Comparison of ENCODE assay signal across 1 cellular context in genomic region chrX:115957862-115958490, GRCh38.
TF ChIP-seq lines count a peak whose summit lies in the region.

No MANE protein-coding gene starts in this region.

TF ChIP-seq in H1, 55 proteins besides CTCF, POLR2A, EP300 and RAD21 (continued from another document):
- no peak for TF ChIP-seq CHD7 (IDR thresholded peaks at IDR 0.05; ENCODE audit: insufficient replicate concordance, low read length)
- TF ChIP-seq SP1 (IDR thresholded peaks at IDR 0.05; ENCODE audit: low read depth, low read length), result 0 out of 2 replicates have a peak, but pooled peaks have one; percentile 18
- TF ChIP-seq POLR2AphosphoS5 (IDR thresholded peaks at IDR 0.05; ENCODE audit: low read depth, low read length), result no peak
- 0 out of 2 replicates have a peak, but pooled peaks have one; percentile 38 for TF ChIP-seq EGR1 (IDR thresholded peaks at IDR 0.05; ENCODE audit: borderline replicate concordance, low read depth, low read length)
- TF ChIP-seq PHF8 (conservative IDR thresholded peaks at IDR 0.05; ENCODE audit: low read depth, low read length), result no peak
- TF ChIP-seq BACH1 (IDR thresholded peaks at IDR 0.05; ENCODE audit: low read length), result no peak
